Comparison of ENCODE assay signal across 8 cellular contexts in genomic region chr17:46978489-46979022, GRCh38. TPM values are rescaled to one million over a fixed set of nuclear protein-coding genes. Genes with fewer than 3 reads are reported as not detected.
A peak's percentile ranks its signal among the peaks of the same experiment; 100 is the strongest.
DNase-seq lines count a peak whose midpoint lies in the region; ATAC-seq and TF ChIP-seq lines count a peak whose summit lies in the region.

No MANE protein-coding gene starts in this region.

- H3F3A ChIP-seq in PC-3 (ENCODE audit: low read length, unreplicated experiment) = no peaks in the 10 kb centered on the region

- H2AFZ ChIP-seq in DND-41 (ENCODE audit: low read depth, low read length) = no peak overlapping the region
- peak overlapping the region; percentile 86 for H2AFZ ChIP-seq in PC-3 (ENCODE audit: low read length)

- H3K36me3 ChIP-seq in DND-41 (ENCODE audit: insufficient read depth, low read length) = no peaks in the 10 kb centered on the region
- H3K36me3 ChIP-seq in PC-3 (ENCODE audit: low read depth, low read length) = no peaks in the 10 kb centered on the region
- H3K36me3 ChIP-seq in ectodermal cell (ENCODE audit: control insufficient read depth, insufficient read depth, low read length) = no peaks in the 10 kb centered on the region

- peak overlapping the region; percentile 47 for H3K4me3 Mint-ChIP-seq in natural killer cell

- 1% methylated on average over 67 of the region's 67 CpGs for WGBS in ectodermal cell, 2 experiments

- peaks cover 26 to 36% of the 10 kb centered on the region in 2 donors for H3K27me3 Mint-ChIP-seq in natural killer cell (ENCODE audit: low read depth in 2 of 2)

- ATAC-seq in DND-41 (ENCODE audit: insufficient read depth, low read depth) = no peak; the same call in 2 of the 3 replicates
- peak; percentile 28 for ATAC-seq in PC-3
- ATAC-seq in natural killer cell = peak in 2 of 3 donors; percentile 21 to 69
- no peak for ATAC-seq in HG03460 (IDR thresholded peaks at IDR 0.05; ENCODE audit: unreplicated experiment)

- H3K9me2 ChIP-seq in PC-3 (replicated peaks; ENCODE audit: low read length) = no peaks in the 10 kb centered on the region

- H3K9me3 Mint-ChIP-seq in natural killer cell = no peaks in the 10 kb centered on the region

- H3K9ac ChIP-seq in DND-41 (ENCODE audit: low read depth, low read length) = peak overlapping the region; percentile 32; the same call in 1 of the 2 replicates
- no peak overlapping the region for H3K9ac ChIP-seq in PC-3 (ENCODE audit: low read length)

- CTCF ChIA-PET in PC-3 (lab: Charles Lee) = no interaction called here

- POLR2A ChIA-PET in PC-3 (lab: Charles Lee; ENCODE audit: unreplicated experiment) = no interaction called here

- no TSS peak for BruUV-seq in PC-3 (replicated peaks; lab: Mats Ljungman, UMichigan)

- DNase-seq in DND-41 (no peak), PC-3 (peak; percentile 19), natural killer cell (no peak), dermis blood vessel endothelial cell (no peak), glomerular visceral epithelial cell (ENCODE audit: extremely low spot score) (no peak), NCI-H345 treated with DMSO at 0.1 percent for 48 hours (lab: John Stamatoyannopoulos, UW; ENCODE audit: unreplicated experiment) (no peak)

- no peaks in the 10 kb centered on the region for H3K36me3 Mint-ChIP-seq in natural killer cell

- no peaks in the 10 kb centered on the region for H3K79me2 ChIP-seq in DND-41 (ENCODE audit: insufficient read depth, low read length)
- H3K79me2 ChIP-seq in PC-3 (ENCODE audit: low read length) = no peaks in the 10 kb centered on the region

- TF ChIP-seq CTCF in DND-41 (IDR thresholded peaks at IDR 0.05; ENCODE audit: borderline replicate concordance, extremely low read depth, low read length, poor library complexity, severe bottlenecking) (no peak), PC-3 (conservative IDR thresholded peaks at IDR 0.05; ENCODE audit: low read depth, low read length) (no peak), natural killer cell (IDR thresholded peaks at IDR 0.05) (no peak)

- H3K27me3 ChIP-seq in DND-41 (ENCODE audit: insufficient read depth, low read length, poor library complexity) = peaks cover 14% of the 10 kb centered on the region
- H3K27me3 ChIP-seq in PC-3 (ENCODE audit: low read length) = peaks cover 41% of the 10 kb centered on the region
- peaks cover 34% of the 10 kb centered on the region for H3K27me3 ChIP-seq in ectodermal cell (ENCODE audit: control insufficient read depth, insufficient read depth, low read length, poor library complexity, severe bottlenecking)

- H4K20me1 ChIP-seq in DND-41 (ENCODE audit: insufficient read depth, low read length) (no peaks in the 10 kb centered on the region), PC-3 (ENCODE audit: low read length) (no peaks in the 10 kb centered on the region)

- H3K27ac ChIP-seq in DND-41 (ENCODE audit: low read length) (no peak overlapping the region), PC-3 (ENCODE audit: low read length) (no peak overlapping the region), ectodermal cell (ENCODE audit: insufficient read depth, low read depth, low read length, poor library complexity, severe bottlenecking) (no peak overlapping the region)

- H3K9me3 ChIP-seq in DND-41 (ENCODE audit: insufficient read depth, low read length, severe bottlenecking) (no peaks in the 10 kb centered on the region), PC-3 (ENCODE audit: low read length) (no peaks in the 10 kb centered on the region), ectodermal cell (ENCODE audit: control insufficient read depth, low read length) (no peaks in the 10 kb centered on the region)

- peaks cover 12% of the 10 kb centered on the region for H3K4me1 ChIP-seq in DND-41 (ENCODE audit: insufficient read depth, low read length)
- H3K4me1 ChIP-seq in PC-3 (ENCODE audit: insufficient read depth, low read length) = peaks cover 18% of the 10 kb centered on the region; the same call in 1 of the 2 replicates
- peaks cover 10% of the 10 kb centered on the region for H3K4me1 ChIP-seq in ectodermal cell (ENCODE audit: control insufficient read depth, insufficient read depth, low read length)

- H3K4me3 ChIP-seq in DND-41 (ENCODE audit: low read depth in 1 of 2, low read length in 2 of 2) = peak overlapping the region in 1 of 2 experiments; percentile 50; a peak in 2 of 4 replicates
- peak overlapping the region; percentile 70 for H3K4me3 ChIP-seq in PC-3 (ENCODE audit: low read length)
- peak overlapping the region; percentile 47 for H3K4me3 ChIP-seq in ectodermal cell (ENCODE audit: insufficient read depth, low read depth, low read length)

- H3K4me2 ChIP-seq in DND-41 (ENCODE audit: insufficient read depth, low read length) (peak overlapping the region; percentile 61), PC-3 (ENCODE audit: low read length) (peak overlapping the region; percentile 95)

- H3K27ac Mint-ChIP-seq in natural killer cell = no peak overlapping the region

- intact Hi-C loops in PC-3 (cut with micrococcal nuclease) (no loop called here), natural killer cell (cut with micrococcal nuclease) (no loop called here)

- H3K4me1 Mint-ChIP-seq in natural killer cell = peaks cover 0 to 10% of the 10 kb centered on the region in 2 donors

RNA-seq across cellular contexts. Expression of gene RPRML, which starts 0.5 kb away (rescaled TPM):
- total RNA-seq in PC-3 (2014; rRNA removed) = 0.11 TPM in 1 of 2 replicates, not detected in the other
- polyA plus RNA-seq in ectodermal cell (2013, experiment 1 of 4) = 1.1 TPM
- polyA plus RNA-seq in ectodermal cell (2013, experiment 2 of 4) = 1.1 TPM
- polyA plus RNA-seq in ectodermal cell (2013, experiment 3 of 4) = 3.1 TPM
- polyA plus RNA-seq in ectodermal cell (2013, experiment 4 of 4) = 4.2 TPM
- not detected for total RNA-seq in natural killer cell
- 0.09 TPM in 1 of 2 replicates, not detected in the other for total RNA-seq in dermis blood vessel endothelial cell

RNA-seq across cellular contexts. Expression of gene GOSR2, which starts 55.6 kb away (rescaled TPM):
- 45.6 and 48.4 TPM in 2 replicates for total RNA-seq in PC-3 (2014; rRNA removed)
- 37.8 TPM for polyA plus RNA-seq in ectodermal cell (2013, experiment 1 of 4)
- 39.1 TPM for polyA plus RNA-seq in ectodermal cell (2013, experiment 2 of 4)
- polyA plus RNA-seq in ectodermal cell (2013, experiment 3 of 4) = 30.3 TPM
- 33.3 TPM for polyA plus RNA-seq in ectodermal cell (2013, experiment 4 of 4)
- 10 to 100 TPM; 55.7 to 66.7 (median 59.1) TPM for total RNA-seq in natural killer cell
- total RNA-seq in dermis blood vessel endothelial cell = 41.9 and 46.6 TPM in 2 replicates

Comparison
In these comparisons a context has a peak if more than half of its experiments do, and no peak if none do; other contexts are left out.
1. ATAC-seq: peak in PC-3 (single experiment) and natural killer cell (2 of 3); none in DND-41 (single experiment) and HG03460 (single experiment).